Comparison of ENCODE assay signal across 9 cellular contexts in genomic region chr15:25859838-25860645, GRCh38. TPM values are rescaled to one million over a fixed set of nuclear protein-coding genes. Genes with fewer than 3 reads are reported as not detected.
A peak's percentile ranks its signal among the peaks of the same experiment; 100 is the strongest.
DNase-seq lines count a peak whose midpoint lies in the region; ATAC-seq and TF ChIP-seq lines count a peak whose summit lies in the region.
"Had no signal": no experiment of that assay in that cellular context is flagged by ENCODE, and none has a peak within 500 bp of the region (broad histone marks: within the 10 kb centered on the region; RNA-seq: fewer than 3 reads in every experiment).

No MANE protein-coding gene starts in this region.

- H3K27me3 ChIP-seq in Peyer's patch (no peaks in the 10 kb centered on the region), stomach smooth muscle (ENCODE audit: control insufficient read depth in 1 of 2, insufficient read depth in 2 of 2, low read length in 2 of 2) (no peaks in the 10 kb centered on the region), A673 (replicated peaks; ENCODE audit: insufficient read depth, low read depth, low read length, poor library complexity) (no peaks in the 10 kb centered on the region)

- peaks cover 0 to 8% (median 3%) of the 10 kb centered on the region in 4 donors for H3K4me1 ChIP-seq in Peyer's patch
- H3K4me1 ChIP-seq in stomach smooth muscle (ENCODE audit: control insufficient read depth, insufficient read depth, low read length) = peaks cover 50% of the 10 kb centered on the region
- no peaks in the 10 kb centered on the region for H3K4me1 ChIP-seq in A673 (ENCODE audit: insufficient read depth, low read length, poor library complexity, severe bottlenecking)

- H3K9ac ChIP-seq in stomach smooth muscle (ENCODE audit: low read length in 2 of 2) = peak overlapping the region; percentile 55 to 72

- peak overlapping the region; percentile 61 to 80 (median 70) for H3K27ac ChIP-seq in Peyer's patch
- peak overlapping the region; percentile 81 for H3K27ac ChIP-seq in stomach smooth muscle (ENCODE audit: low read length)
- no peak overlapping the region for H3K27ac ChIP-seq in A673 (ENCODE audit: low read depth, low read length, poor library complexity, severe bottlenecking)

- H3K4me3 ChIP-seq in Peyer's patch (peak overlapping the region in 2 of 4 donors; percentile 19 to 73), stomach smooth muscle (ENCODE audit: low read length in 2 of 2) (peak overlapping the region; percentile 87 to 91), A673 (ENCODE audit: low read depth, low read length, poor library complexity, severe bottlenecking) (no peak overlapping the region)

- intact Hi-C loops in A673 (cut with micrococcal nuclease; ENCODE audit: unreplicated experiment) = no loop called here

- ATAC-seq in left lobe of liver (peak; percentile 19), esophagus mucosa (no peak), HG03378 (IDR thresholded peaks at IDR 0.05; ENCODE audit: unreplicated experiment) (no peak)

- POLR2A ChIA-PET in A673 (lab: Charles Lee; ENCODE audit: low non-redundant PET) = no interaction called here

- no peak for TF ChIP-seq POLR2A in Peyer's patch (IDR thresholded peaks at IDR 0.05)

- BruUV-seq in A673 (replicated peaks; lab: Mats Ljungman, UMichigan) = no TSS peak

- H3K9me3 ChIP-seq in Peyer's patch (no peaks in the 10 kb centered on the region), stomach smooth muscle (ENCODE audit: control insufficient read depth in 2 of 2, low read length in 2 of 2) (no peaks in the 10 kb centered on the region), A673 (ENCODE audit: low read depth, low read length, poor library complexity, severe bottlenecking) (peaks cover 20% of the 10 kb centered on the region)

- no peaks in the 10 kb centered on the region for H3K36me3 ChIP-seq in Peyer's patch
- H3K36me3 ChIP-seq in stomach smooth muscle (ENCODE audit: control insufficient read depth in 2 of 2, insufficient read depth in 2 of 2, low read length in 2 of 2) = peaks cover 0 to 5% of the 10 kb centered on the region in 2 donors
- H3K36me3 ChIP-seq in A673 (ENCODE audit: insufficient read depth, low read length, poor library complexity, severe bottlenecking) = no peaks in the 10 kb centered on the region

- CTCF ChIA-PET in A673 (lab: Charles Lee) = no interaction called here

- TF ChIP-seq CTCF in Peyer's patch (IDR thresholded peaks at IDR 0.05) (no peak), A673 (conservative IDR thresholded peaks at IDR 0.05; ENCODE audit: low read depth, low read length) (no peak)

- DNase-seq in Peyer's patch (peak in 1 of 3 donors; percentile 66), left lobe of liver (ENCODE audit: low spot score) (no peak), occipital lobe (lab: John Stamatoyannopoulos, UW) (no peak), A673 (ENCODE audit: low spot score) (no peak)
- peak; percentile 41 for DNase-seq in activated naive CD4-positive, alpha-beta T cell treated with anti-CD3 and anti-CD28 coated beads, Interleukin-2, amount 50 U/mL, for 16 hours
- DNase-seq: NCI-H1694 had no signal

RNA-seq across cellular contexts. Expression of gene ATP10A, which starts 3.1 kb away (rescaled TPM):
- total RNA-seq in Peyer's patch = 1 to 10 TPM; 1.6 to 7.4 (median 3.7) TPM
- 0.50 TPM for total RNA-seq in left lobe of liver
- 0.78 TPM for total RNA-seq in occipital lobe
- total RNA-seq in esophagus mucosa = 0.44 TPM
- total RNA-seq in A673 (2021) = not detected in 2 replicates
